11 cellular contexts compared by ENCODE assay signal in the genomic region with DNA sequence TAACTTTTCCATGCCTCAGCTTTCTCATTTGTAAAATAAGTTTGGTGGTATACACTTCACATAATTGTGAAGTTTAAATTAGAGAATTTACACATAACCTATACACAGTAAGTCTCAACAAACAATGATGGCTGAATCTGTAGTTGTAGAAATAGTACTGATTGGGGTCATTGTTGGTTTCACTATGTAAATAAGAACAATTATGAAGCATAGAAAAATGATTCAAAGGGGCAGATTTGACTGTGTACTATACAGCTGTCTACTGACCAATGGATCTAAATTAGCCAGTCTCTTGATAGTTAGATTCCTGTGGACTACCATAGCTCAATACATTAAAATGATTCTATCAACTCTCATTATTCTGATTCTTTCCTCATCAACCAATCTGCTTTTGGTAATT.
"Had no signal": no experiment of that assay in that cellular context is flagged by ENCODE, and none has a peak within 500 bp of the region (broad histone marks: within the 10 kb centered on the region; RNA-seq: fewer than 3 reads in every experiment).

No MANE protein-coding gene starts in this region.

- H3K4me3 ChIP-seq: cardiac muscle cell, lower lobe of right lung, smooth muscle cell had no signal

- H3K4me1 ChIP-seq: lower lobe of right lung had no signal

- H3K4me2 ChIP-seq: smooth muscle cell had no signal

- DNase-seq: activated CD4-positive, alpha-beta T cell treated with anti-CD3 and anti-CD28 coated beads for 48 hours; activated naive CD4-positive, alpha-beta T cell treated with anti-CD3 and anti-CD28 coated beads for 36 hours; foreskin melanocyte; head of caudate nucleus; left cardiac atrium; lower lobe of right lung; naive B cell; posterior cingulate gyrus had no signal

- H3K9me3 ChIP-seq: lower lobe of right lung, neutrophil had no signal

- H3K36me3 ChIP-seq: cardiac muscle cell, lower lobe of right lung, neutrophil had no signal

- H3K27me3 ChIP-seq: cardiac muscle cell, neutrophil had no signal

- H3K27ac ChIP-seq: cardiac muscle cell, lower lobe of right lung, neutrophil had no signal

- ATAC-seq: left cardiac atrium, lower lobe of right lung had no signal
